9 cellular contexts compared by ENCODE assay signal in the genomic region with DNA sequence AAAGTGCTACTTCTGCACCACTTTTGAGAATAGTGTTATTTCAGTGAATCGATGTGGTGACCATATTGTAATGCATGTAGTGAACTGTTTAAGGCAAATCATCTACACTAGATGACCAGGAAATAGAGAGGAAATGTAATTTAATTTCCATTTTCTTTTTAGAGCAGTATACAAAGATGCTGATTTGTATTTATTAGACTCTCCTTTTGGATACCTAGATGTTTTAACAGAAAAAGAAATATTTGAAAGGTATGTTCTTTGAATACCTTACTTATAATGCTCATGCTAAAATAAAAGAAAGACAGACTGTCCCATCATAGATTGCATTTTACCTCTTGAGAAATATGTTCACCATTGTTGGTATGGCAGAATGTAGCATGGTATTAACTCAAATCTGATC.
"Had no signal": no experiment of that assay in that cellular context is flagged by ENCODE, and none has a peak within 500 bp of the region (broad histone marks: within the 10 kb centered on the region; RNA-seq: fewer than 3 reads in every experiment).

No MANE protein-coding gene starts in this region.

- H3K4me3 Mint-ChIP-seq: HFFc6, IgD-negative memory B cell had no signal

- H3K36me3 Mint-ChIP-seq: IgD-negative memory B cell had no signal

- H3K9ac ChIP-seq: GM23248 had no signal

- H3K4me1 ChIP-seq: HAP-1 had no signal

- H3K4me3 ChIP-seq: GM23248, HAP-1 had no signal

- H3K9me3 ChIP-seq: HAP-1 had no signal

- DNase-seq: GM23248, GOT3, H7, HFFc6, KBM-7 had no signal

- H3K4me1 Mint-ChIP-seq: IgD-negative memory B cell had no signal

- ATAC-seq: HCT116 had no signal

- H3K36me3 ChIP-seq: HAP-1 had no signal

- H3K27ac ChIP-seq: GM23248, HL-60 had no signal

- H3K27me3 Mint-ChIP-seq: IgD-negative memory B cell had no signal

- H2AFZ ChIP-seq: GM23248 had no signal

- H3K27ac Mint-ChIP-seq: HFFc6, IgD-negative memory B cell had no signal
